Comparison of ENCODE assay signal across 15 cellular contexts in genomic region chr1:5858844-5859407, GRCh38.
DNase-seq lines count a peak whose midpoint lies in the region; ATAC-seq, FAIRE-seq and TF ChIP-seq lines count a peak whose summit lies in the region.
"Had no signal": no experiment of that assay in that cellular context is flagged by ENCODE, and none has a peak within 500 bp of the region (broad histone marks: within the 10 kb centered on the region; RNA-seq: fewer than 3 reads in every experiment).

No MANE protein-coding gene starts in this region.

- no peak overlapping the region for H3K18ac ChIP-seq in H9 (ENCODE audit: insufficient read length, low read depth, low read length)
- no peak overlapping the region for H3K18ac ChIP-seq in H1 (ENCODE audit: extremely low read depth, low read length)
- no peak overlapping the region for H3K18ac ChIP-seq in mesendoderm (ENCODE audit: low read length)

- no peaks in the 10 kb centered on the region for H3K9me3 ChIP-seq in BE2C
- no peaks in the 10 kb centered on the region for H3K9me3 ChIP-seq in H9 (ENCODE audit: control insufficient read depth, low read depth, low read length)
- no peaks in the 10 kb centered on the region; a peak in 1 of 4 replicates for H3K9me3 ChIP-seq in H1 (ENCODE audit: insufficient read depth in 2 of 2, low read depth in 1 of 2, low read length in 1 of 2)

- TF ChIP-seq RAD21 in H1 (IDR thresholded peaks at IDR 0.05 in 1 of 2, conservative IDR thresholded peaks at IDR 0.05 in 1 of 2; ENCODE audit: low read depth in 2 of 2, low read length in 2 of 2): peak; percentile 48 to 61

- no peaks in the 10 kb centered on the region for H3K4me1 ChIP-seq in BE2C
- H3K4me1 ChIP-seq in H9 (ENCODE audit: insufficient read depth, low read length): no peaks in the 10 kb centered on the region
- H3K4me1 ChIP-seq in H1 (replicated peaks in 1 of 4; ENCODE audit: control insufficient read depth in 3 of 4, insufficient read depth in 4 of 4, low read length in 3 of 4): peaks cover 0 to 3% (median 0%) of the 10 kb centered on the region in 4 experiments; a peak in 2 of 7 replicates
- H3K4me1 ChIP-seq in mesendoderm (ENCODE audit: control insufficient read depth, low read depth, low read length): no peaks in the 10 kb centered on the region

- peaks cover 4 to 12% (median 6%) of the 10 kb centered on the region in 3 experiments; a peak in 6 of 7 replicates for H3K36me3 Mint-ChIP-seq in H9 (ENCODE audit: insufficient read depth in 1 of 3, low read depth in 3 of 3)

- TF ChIP-seq EP300 in H1 (IDR thresholded peaks at IDR 0.05; ENCODE audit: borderline replicate concordance in 1 of 2, low read depth in 2 of 2, low read length in 2 of 2): no peak

- no peaks in the 10 kb centered on the region for H3K27me3 Mint-ChIP-seq in H9 (ENCODE audit: low read depth)
- H3K27me3 Mint-ChIP-seq: B cell; CD4-positive, alpha-beta memory T cell had no signal

- H3K36me3 ChIP-seq in BE2C (no peaks in the 10 kb centered on the region), H1 (ENCODE audit: control insufficient read depth in 2 of 4, insufficient read depth in 4 of 4, low read length in 3 of 4) (no peaks in the 10 kb centered on the region), mesendoderm (ENCODE audit: control insufficient read depth, insufficient read depth, low read length) (no peaks in the 10 kb centered on the region)

- no peak overlapping the region for H3T11ph ChIP-seq in H9 (ENCODE audit: low read length)

- no peaks in the 10 kb centered on the region for H3K79me1 ChIP-seq in H9 (ENCODE audit: insufficient read depth, low read depth, low read length, poor library complexity, severe bottlenecking)
- no peaks in the 10 kb centered on the region for H3K79me1 ChIP-seq in H1 (ENCODE audit: low read depth, low read length)
- no peaks in the 10 kb centered on the region for H3K79me1 ChIP-seq in mesendoderm (ENCODE audit: low read length)

- POLR2A ChIA-PET in H1 (lab: Charles Lee; ENCODE audit: partially characterized antibody): interaction anchor here (0.6 to 0.7 kb wide), 2 partner anchors 22 to 330 kb away, joined by 3 read pairs; no protein-coding TSS in a partner anchor

- H3K56ac ChIP-seq in H9 (ENCODE audit: insufficient read length, low read depth, low read length) (no peak overlapping the region), H1 (replicated peaks; ENCODE audit: insufficient read length, low read depth, low read length) (no peak overlapping the region), mesendoderm (ENCODE audit: low read length) (no peak overlapping the region)

- peaks cover 0 to under 1% of the 10 kb centered on the region in 2 experiments; a peak in 1 of 5 replicates for H3K9me3 Mint-ChIP-seq in H9
- H3K9me3 Mint-ChIP-seq: CD4-positive, alpha-beta memory T cell had no signal

- H4K8ac ChIP-seq in H9 (replicated peaks; ENCODE audit: insufficient read length, low read depth, low read length) (no peak overlapping the region), H1 (ENCODE audit: extremely low read depth, insufficient read depth, low read length) (peak overlapping the region; percentile 64; the same call in 1 of the 2 replicates), mesendoderm (ENCODE audit: low read depth, low read length) (no peak overlapping the region)

- no peak overlapping the region for H2BK12ac ChIP-seq in H9 (ENCODE audit: insufficient read length, low read depth, low read length)
- no peak overlapping the region for H2BK12ac ChIP-seq in H1 (ENCODE audit: low read depth, low read length)

- H3K4ac ChIP-seq in H9 (ENCODE audit: low read depth, low read length) (no peak overlapping the region), H1 (replicated peaks; ENCODE audit: insufficient read length, low read depth, low read length) (no peak overlapping the region), mesendoderm (ENCODE audit: low read depth, low read length) (no peak overlapping the region)

- H4K20me1 ChIP-seq in H9 (ENCODE audit: control insufficient read depth, insufficient read depth, insufficient read length) (no peaks in the 10 kb centered on the region), H1 (replicated peaks in 1 of 2; ENCODE audit: control insufficient read depth in 1 of 2, insufficient read depth in 2 of 2, low read length in 2 of 2) (no peaks in the 10 kb centered on the region)

- TF ChIP-seq POLR2A in H1 (IDR thresholded peaks at IDR 0.05; ENCODE audit: control extremely low read depth in 1 of 2, low read depth in 2 of 2, low read length in 2 of 2): no peak

- H3K27ac ChIP-seq in H9 (ENCODE audit: insufficient read length, low read depth, low read length) (no peak overlapping the region), H1 (ENCODE audit: low read depth, low read length) (no peak overlapping the region), mesendoderm (ENCODE audit: low read depth, low read length) (no peak overlapping the region)
- H3K27ac ChIP-seq: C4-2B had no signal

- H3K4me3 ChIP-seq in BE2C (ENCODE audit: low read depth, low read length) (no peak overlapping the region), H1 (ENCODE audit: extremely low read depth in 1 of 4, insufficient read depth in 2 of 4, low read depth in 3 of 4, low read length in 4 of 4) (no peak overlapping the region), mesendoderm (ENCODE audit: low read length) (no peak overlapping the region)
- H3K4me3 ChIP-seq: GM12878 had no signal

- DNase-seq in BE2C: peak; percentile 28
- DNase-seq in H9: no peak
- no peak for DNase-seq in H1 (ENCODE audit: low read depth in 1 of 2, low spot score in 2 of 2)
- peak; percentile 26 for DNase-seq in mesendoderm
- no peak for DNase-seq in NCI-H69 (lab: John Stamatoyannopoulos, UW)
- DNase-seq: CD4-positive, alpha-beta memory T cell; DMS79; IMR-90 had no signal

- CTCF ChIA-PET in H1 (lab: Charles Lee; ENCODE audit: partially characterized antibody): interaction anchor here (0.8 to 2.5 kb wide), 10 partner anchors 11 to 260 kb away, joined by 3 to 6 read pairs (median 3); no protein-coding TSS in a partner anchor

- no peak overlapping the region for H3K23ac ChIP-seq in H9 (ENCODE audit: insufficient read length, low read depth, low read length)
- no peak overlapping the region for H3K23ac ChIP-seq in H1 (ENCODE audit: insufficient read length)
- H3K23ac ChIP-seq in mesendoderm (ENCODE audit: low read length): peak overlapping the region; percentile 1

- H4K5ac ChIP-seq in H9 (ENCODE audit: insufficient read length, low read depth, low read length) (no peak overlapping the region), H1 (ENCODE audit: insufficient read length, low read depth, low read length) (no peak overlapping the region), mesendoderm (ENCODE audit: low read length) (no peak overlapping the region)

- H3K27me3 ChIP-seq in BE2C (no peaks in the 10 kb centered on the region), H9 (ENCODE audit: insufficient read depth, low read length) (no peaks in the 10 kb centered on the region), H1 (replicated peaks in 1 of 4; ENCODE audit: control insufficient read depth in 3 of 4, extremely low read depth in 1 of 4, insufficient read depth in 3 of 4, low read length in 3 of 4) (no peaks in the 10 kb centered on the region), mesendoderm (ENCODE audit: insufficient read depth, low read length, poor library complexity) (no peaks in the 10 kb centered on the region)

- H3K4me2 ChIP-seq in H9 (ENCODE audit: insufficient read depth, insufficient read length, low read length): no peak overlapping the region
- no peak overlapping the region for H3K4me2 ChIP-seq in H1 (ENCODE audit: insufficient read depth in 1 of 2, low read depth in 2 of 2, low read length in 2 of 2)
- no peak overlapping the region for H3K4me2 ChIP-seq in mesendoderm (ENCODE audit: low read length)

- H2AFZ ChIP-seq in H9 (ENCODE audit: low read length): no peak overlapping the region
- no peak overlapping the region for H2AFZ ChIP-seq in H1 (ENCODE audit: low read length)

- H3K14ac ChIP-seq in H9 (ENCODE audit: insufficient read depth, low read length): no peak overlapping the region
- no peak overlapping the region for H3K14ac ChIP-seq in H1 (ENCODE audit: insufficient read length)

- no peak overlapping the region for H3K4me3 Mint-ChIP-seq in H9
- H3K4me3 Mint-ChIP-seq: B cell; CD4-positive, alpha-beta memory T cell had no signal

- H2AK5ac ChIP-seq in H9 (ENCODE audit: insufficient read length, low read length) (no peak overlapping the region), H1 (ENCODE audit: low read depth, low read length) (no peak overlapping the region), mesendoderm (ENCODE audit: low read length) (no peak overlapping the region)

- WGBS in H9 (ENCODE audit: extremely low coverage, insufficient read length, low lambda C conversion rate): no CpG with 5 or more reads among the region's 25 CpGs
- WGBS in H1 (ENCODE audit: extremely low coverage in 1 of 2, insufficient coverage in 1 of 2, insufficient read length in 1 of 2, insufficient replicate concordance in 2 of 2, low coverage in 1 of 2, low lambda C conversion rate in 2 of 2, missing lambda C conversion rate in 1 of 2), 2 experiments: 95% methylated on average over 17 of the region's 25 CpGs; no CpG with 5 or more reads in 1 of the 2 experiments
- WGBS in mesendoderm (ENCODE audit: extremely low coverage, insufficient coverage, low lambda C conversion rate): no CpG with 5 or more reads among the region's 25 CpGs

- H2BK5ac ChIP-seq in H9 (ENCODE audit: insufficient read length, low read length): no peak overlapping the region
- no peak overlapping the region for H2BK5ac ChIP-seq in H1 (ENCODE audit: low read depth, low read length)
- H2BK5ac ChIP-seq in mesendoderm (ENCODE audit: low read length): no peak overlapping the region

- no peak overlapping the region; a peak in 1 of 7 replicates for H3K27ac Mint-ChIP-seq in H9
- H3K27ac Mint-ChIP-seq: B cell; CD4-positive, alpha-beta memory T cell had no signal

- H3K4me1 Mint-ChIP-seq in H9: peaks cover 10 to 12% of the 10 kb centered on the region in 2 experiments
- H3K4me1 Mint-ChIP-seq: B cell; CD4-positive, alpha-beta memory T cell had no signal

- no peak for ATAC-seq in activated CD4-positive, CD25-positive, alpha-beta regulatory T cell treated with anti-CD3 and anti-CD28 coated beads, Interleukin-2, amount 50 U/mL, for 24 hours
- ATAC-seq in GM19035 (IDR thresholded peaks at IDR 0.05; ENCODE audit: unreplicated experiment): no peak
- ATAC-seq: GM12878 had no signal

- no peak overlapping the region for H2BK120ac ChIP-seq in H9 (ENCODE audit: low read depth, low read length, poor library complexity, severe bottlenecking)
- no peak overlapping the region for H2BK120ac ChIP-seq in H1 (replicated peaks; ENCODE audit: low read depth, low read length)
- H2BK120ac ChIP-seq in mesendoderm (ENCODE audit: low read depth, low read length): no peak overlapping the region

- no peak overlapping the region for H2BK20ac ChIP-seq in H9 (ENCODE audit: low read depth, low read length, poor library complexity, severe bottlenecking)
- H2BK20ac ChIP-seq in H1 (ENCODE audit: low read length): no peak overlapping the region

- H3K79me2 ChIP-seq in H9 (ENCODE audit: insufficient read depth, low read length) (no peaks in the 10 kb centered on the region), H1 (ENCODE audit: control insufficient read depth in 1 of 2, insufficient read depth in 2 of 2, low read length in 2 of 2) (no peaks in the 10 kb centered on the region), mesendoderm (ENCODE audit: control insufficient read depth, insufficient read depth, low read length) (no peaks in the 10 kb centered on the region)

- no peak overlapping the region for H2BK15ac ChIP-seq in H9 (ENCODE audit: low read depth, low read length)
- H2BK15ac ChIP-seq in H1 (ENCODE audit: low read length): no peak overlapping the region
- no peak overlapping the region for H2BK15ac ChIP-seq in mesendoderm (replicated peaks; ENCODE audit: low read depth)

- H3K23me2 ChIP-seq in H9 (ENCODE audit: insufficient read length, low read depth, low read length, poor library complexity, severe bottlenecking) (no peaks in the 10 kb centered on the region), H1 (ENCODE audit: low read depth, low read length) (no peaks in the 10 kb centered on the region)

- H4K91ac ChIP-seq in H9 (ENCODE audit: insufficient read length, low read depth, low read length): peak overlapping the region; percentile 5
- no peak overlapping the region for H4K91ac ChIP-seq in H1 (replicated peaks; ENCODE audit: insufficient read length, low read length)

- FAIRE-seq in H1 (lab: Jason Lieb, UNC): no peak
- FAIRE-seq: A204.1, GM12878, H54 had no signal

- no peak for TF ChIP-seq CTCF in BE2C (IDR thresholded peaks at IDR 0.05; ENCODE audit: low read depth, low read length)
- peak; percentile 37 for TF ChIP-seq CTCF in H9 (conservative IDR thresholded peaks at IDR 0.05)
- peak in 2 of 3 experiments; percentile 31 to 39; a peak in 2 of 4 replicates for TF ChIP-seq CTCF in H1 (IDR thresholded peaks at IDR 0.05; ENCODE audit: control extremely low read depth in 1 of 3, insufficient read depth in 1 of 3, low read depth in 1 of 3, low read length in 3 of 3)

- H3K9ac ChIP-seq in H9 (ENCODE audit: extremely low read depth, insufficient read length, low read length) (no peak overlapping the region), H1 (replicated peaks in 1 of 4; ENCODE audit: extremely low read depth in 1 of 4, low read depth in 3 of 4, low read length in 3 of 4) (no peak overlapping the region), mesendoderm (ENCODE audit: low read length) (no peak overlapping the region)

Comparison
In these comparisons a context has a peak if more than half of its experiments do, and no peak if none do; other contexts are left out.
1. DNase-seq: peak in BE2C (single experiment) and mesendoderm (single experiment); none in H9 (single experiment), H1 (0 of 2) and NCI-H69 (single experiment).